In genomic region chr7:144786522-144786921, GRCh38 we compare ENCODE assay signal across 9 cellular contexts. TPM values are rescaled to one million over a fixed set of nuclear protein-coding genes. Genes with fewer than 3 reads are reported as not detected.
DNase-seq lines count a peak whose midpoint lies in the region; ATAC-seq, FAIRE-seq and TF ChIP-seq lines count a peak whose summit lies in the region.
"Had no signal": no experiment of that assay in that cellular context is flagged by ENCODE, and none has a peak within 500 bp of the region (broad histone marks: within the 10 kb centered on the region; RNA-seq: fewer than 3 reads in every experiment).

No MANE protein-coding gene starts in this region.

- peak; percentile 75 for ATAC-seq in GM18909 (IDR thresholded peaks at IDR 0.05; ENCODE audit: poor library complexity, unreplicated experiment)
- peak; percentile 62 for ATAC-seq in HG03565 (IDR thresholded peaks at IDR 0.05; ENCODE audit: unreplicated experiment)

- TF ChIP-seq RAD21 in H1 (IDR thresholded peaks at IDR 0.05 in 1 of 2, conservative IDR thresholded peaks at IDR 0.05 in 1 of 2; ENCODE audit: low read depth in 2 of 2, low read length in 2 of 2): peak in 1 of 2 experiments; percentile 17; a peak in 2 of 4 replicates

- H2AK5ac ChIP-seq in H1 (ENCODE audit: low read depth, low read length): no peak overlapping the region

- FAIRE-seq in D721Med (lab: Jason Lieb, UNC) (no peak), H1 (lab: Jason Lieb, UNC) (no peak), frontal cortex (lab: Jason Lieb, UNC) (no peak)
- FAIRE-seq: colon had no signal

- H2BK20ac ChIP-seq in H1 (ENCODE audit: low read length): no peak overlapping the region

- WGBS in H1 (ENCODE audit: extremely low coverage in 1 of 2, insufficient coverage in 1 of 2, insufficient read length in 1 of 2, insufficient replicate concordance in 2 of 2, low coverage in 1 of 2, low lambda C conversion rate in 2 of 2, missing lambda C conversion rate in 1 of 2), 2 experiments: 41% methylated on average over 2 of the region's 2 CpGs; no CpG with 5 or more reads in 1 of the 2 experiments

- CTCF ChIA-PET in H1 (lab: Charles Lee; ENCODE audit: partially characterized antibody): interaction anchor here (0.8 to 4.8 kb wide), 25 partner anchors 9 to 332 kb away, joined by 3 to 30 read pairs (median 4); no protein-coding TSS in a partner anchor

- TF ChIP-seq CTCF in D721Med (IDR thresholded peaks at IDR 0.05; ENCODE audit: insufficient read depth, missing control alignments) (peak; percentile 11), H1 (IDR thresholded peaks at IDR 0.05; ENCODE audit: control extremely low read depth in 1 of 3, insufficient read depth in 1 of 3, low read depth in 1 of 3, low read length in 3 of 3) (peak in 2 of 3 experiments; percentile 28 to 42; a peak in 2 of 4 replicates)

- no peak for TF ChIP-seq EP300 in H1 (IDR thresholded peaks at IDR 0.05; ENCODE audit: borderline replicate concordance in 1 of 2, low read depth in 2 of 2, low read length in 2 of 2)

- H3K9ac ChIP-seq in H1 (replicated peaks in 1 of 4; ENCODE audit: extremely low read depth in 1 of 4, low read depth in 3 of 4, low read length in 3 of 4): no peak overlapping the region

- H4K8ac ChIP-seq in H1 (ENCODE audit: extremely low read depth, insufficient read depth, low read length): no peak overlapping the region

- H2AFZ ChIP-seq in H1 (ENCODE audit: low read length): no peak overlapping the region

- no peaks in the 10 kb centered on the region for H3K27me3 ChIP-seq in H1 (replicated peaks in 1 of 4; ENCODE audit: control insufficient read depth in 3 of 4, extremely low read depth in 1 of 4, insufficient read depth in 3 of 4, low read length in 3 of 4)

- DNase-seq in D721Med (ENCODE audit: insufficient read length, low spot score) (no peak), H1 (ENCODE audit: low read depth in 1 of 2, low spot score in 2 of 2) (no peak), frontal cortex (ENCODE audit: low spot score in 2 of 2) (no peak), GOT3 (lab: John Stamatoyannopoulos, UW) (no peak)
- DNase-seq in stimulated activated CD4-positive, alpha-beta T cell treated with anti-CD3 and anti-CD28 coated beads, Interleukin-2, amount 100 ng/mL, for 24 hours: no peak
- DNase-seq in stimulated activated CD4-positive, alpha-beta T cell treated with anti-CD3 and anti-CD28 coated beads, Interleukin-4, amount 100 ng/mL, for 1 hour: no peak

- no peak overlapping the region for H3K4ac ChIP-seq in H1 (replicated peaks; ENCODE audit: insufficient read length, low read depth, low read length)

- no peak overlapping the region for H3K4me3 ChIP-seq in H1 (ENCODE audit: extremely low read depth in 1 of 4, insufficient read depth in 2 of 4, low read depth in 3 of 4, low read length in 4 of 4)

- no peak for TF ChIP-seq POLR2A in H1 (IDR thresholded peaks at IDR 0.05; ENCODE audit: control extremely low read depth in 1 of 2, low read depth in 2 of 2, low read length in 2 of 2)

- no peak overlapping the region for H4K91ac ChIP-seq in H1 (replicated peaks; ENCODE audit: insufficient read length, low read length)

- no peak overlapping the region for H2BK5ac ChIP-seq in H1 (ENCODE audit: low read depth, low read length)

- H2BK12ac ChIP-seq in H1 (ENCODE audit: low read depth, low read length): no peak overlapping the region

- no peak overlapping the region for H3K56ac ChIP-seq in H1 (replicated peaks; ENCODE audit: insufficient read length, low read depth, low read length)

- no peaks in the 10 kb centered on the region for H3K79me2 ChIP-seq in H1 (ENCODE audit: control insufficient read depth in 1 of 2, insufficient read depth in 2 of 2, low read length in 2 of 2)

- no peak overlapping the region for H4K5ac ChIP-seq in H1 (ENCODE audit: insufficient read length, low read depth, low read length)

- no peak overlapping the region for H2BK15ac ChIP-seq in H1 (ENCODE audit: low read length)

- H3K23me2 ChIP-seq in H1 (ENCODE audit: low read depth, low read length): no peaks in the 10 kb centered on the region

- no peak overlapping the region for H3K27ac ChIP-seq in H1 (ENCODE audit: low read depth, low read length)

- no peaks in the 10 kb centered on the region for H3K9me3 ChIP-seq in H1 (ENCODE audit: insufficient read depth in 2 of 2, low read depth in 1 of 2, low read length in 1 of 2)

- POLR2A ChIA-PET in H1 (lab: Charles Lee; ENCODE audit: partially characterized antibody): no interaction called here

- no peak overlapping the region for H3K23ac ChIP-seq in H1 (ENCODE audit: insufficient read length)

- H4K20me1 ChIP-seq in H1 (replicated peaks in 1 of 2; ENCODE audit: control insufficient read depth in 1 of 2, insufficient read depth in 2 of 2, low read length in 2 of 2): no peaks in the 10 kb centered on the region

- H3K4me1 ChIP-seq in H1 (replicated peaks in 1 of 4; ENCODE audit: control insufficient read depth in 3 of 4, insufficient read depth in 4 of 4, low read length in 3 of 4): peaks cover 0 to 3% (median 0%) of the 10 kb centered on the region in 4 experiments; a peak in 1 of 7 replicates

- no peak overlapping the region for H3K14ac ChIP-seq in H1 (ENCODE audit: insufficient read length)

- H3K18ac ChIP-seq in H1 (ENCODE audit: extremely low read depth, low read length): no peak overlapping the region

- H2BK120ac ChIP-seq in H1 (replicated peaks; ENCODE audit: low read depth, low read length): no peak overlapping the region

- no peaks in the 10 kb centered on the region for H3K36me3 ChIP-seq in H1 (ENCODE audit: control insufficient read depth in 2 of 4, insufficient read depth in 4 of 4, low read length in 3 of 4)

- H3K4me2 ChIP-seq in H1 (ENCODE audit: insufficient read depth in 1 of 2, low read depth in 2 of 2, low read length in 2 of 2): no peak overlapping the region

- H3K79me1 ChIP-seq in H1 (ENCODE audit: low read depth, low read length): no peaks in the 10 kb centered on the region

TF ChIP-seq in H1, 55 proteins besides CTCF, POLR2A, EP300 and RAD21:
- no peak for TF ChIP-seq POLR2AphosphoS5 (IDR thresholded peaks at IDR 0.05; ENCODE audit: low read depth, low read length)
- no peak for TF ChIP-seq CREB1 (IDR thresholded peaks at IDR 0.05)
- no peak for TF ChIP-seq SAP30 (IDR thresholded peaks at IDR 0.05; ENCODE audit: insufficient read depth, insufficient replicate concordance, low read length)
- no peak for TF ChIP-seq SP1 (IDR thresholded peaks at IDR 0.05; ENCODE audit: low read depth, low read length)
- TF ChIP-seq TAF1 (IDR thresholded peaks at IDR 0.05; ENCODE audit: low read depth, low read length): no peak
- TF ChIP-seq HDAC2 (IDR thresholded peaks at IDR 0.05; ENCODE audit: borderline replicate concordance in 1 of 2, low read depth in 2 of 2, low read length in 2 of 2): no peak

RNA-seq across cellular contexts. Expression of gene TPK1, which starts 49.3 kb away (rescaled TPM):
- 1.8 and 2.7 TPM in 2 replicates for total RNA-seq in H1 (2021; fragmentation: NEBNext Ultra II Directional; extraction: Animal tissue kit (Norgen Biotek cat#: 25700))
- polyA plus RNA-seq in H1 (2011; rRNA removed): 1.7 and 1.9 TPM in 2 replicates
- polyA plus RNA-seq in H1 (2011; cell fraction: cytosol; rRNA removed): 2.6 TPM
- 4.1 TPM for polyA plus RNA-seq in H1 (2011; cell fraction: nucleus; rRNA removed)
- 0.95 to 3.0 TPM (median 2.0 TPM) in 4 replicates for polyA plus RNA-seq in H1 (2012, experiment 1 of 2)
- 0.42 TPM for polyA plus RNA-seq in H1 (2012, experiment 2 of 2)
- polyA plus RNA-seq in H1 (2013, experiment 1 of 2): 2.0 TPM
- 2.5 TPM for polyA plus RNA-seq in H1 (2013, experiment 2 of 2)
- 9.4 and 12.6 TPM in 2 replicates for polyA minus RNA-seq in H1 (2011; rRNA and poly(A)+ RNA removed)
- not detected for polyA minus RNA-seq in H1 (2011; cell fraction: cytosol; rRNA and poly(A)+ RNA removed)
- 17.2 TPM for polyA minus RNA-seq in H1 (2011; cell fraction: nucleus; rRNA and poly(A)+ RNA removed)
- total RNA-seq in frontal cortex: 7.3 TPM
